ENCODE assay signal across 18 cellular contexts in the genomic region with DNA sequence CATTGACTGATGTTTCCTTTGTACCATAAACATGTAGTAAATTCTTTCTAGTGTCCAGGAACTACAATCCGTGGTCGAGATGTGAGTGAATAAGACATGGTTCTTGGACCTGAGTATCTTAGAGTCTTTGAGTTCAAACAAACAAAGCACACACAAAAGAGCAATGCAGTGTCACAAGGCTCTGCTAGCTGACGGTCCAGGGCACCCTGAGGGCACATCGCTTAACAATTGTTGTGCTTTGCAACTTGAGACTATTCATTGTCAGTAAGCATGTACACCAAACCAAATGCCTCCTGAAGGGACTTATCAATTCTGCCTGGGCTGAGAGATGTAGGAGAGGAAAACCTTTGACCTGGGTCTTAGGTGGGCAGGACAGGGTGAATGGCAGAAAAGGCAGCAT.
DNase-seq lines count a peak whose midpoint lies in the region; ATAC-seq and TF ChIP-seq lines count a peak whose summit lies in the region.
"Had no signal": no experiment of that assay in that cellular context is flagged by ENCODE, and none has a peak within 500 bp of the region (broad histone marks: within the 10 kb centered on the region; RNA-seq: fewer than 3 reads in every experiment).

No MANE protein-coding gene starts in this region.

- peak overlapping the region; percentile 37 for H3K4me3 Mint-ChIP-seq in activated naive CD4-positive, alpha-beta T cell treated with anti-CD3 and anti-CD28 coated beads, Interleukin-2, amount 50 U/mL, for 24 hours
- H3K4me3 Mint-ChIP-seq in CD14-positive monocyte = no peak overlapping the region
- H3K4me3 Mint-ChIP-seq: nephron had no signal

- ATAC-seq in HG03025 (IDR thresholded peaks at IDR 0.05; ENCODE audit: low FRiP score, unreplicated experiment) = no peak
- ATAC-seq: gastrocnemius medialis, HCT116 had no signal

- peaks cover 54% of the 10 kb centered on the region for H3K4me1 Mint-ChIP-seq in activated naive CD4-positive, alpha-beta T cell treated with anti-CD3 and anti-CD28 coated beads, Interleukin-2, amount 50 U/mL, for 24 hours
- no peaks in the 10 kb centered on the region for H3K4me1 Mint-ChIP-seq in CD14-positive monocyte

- TF ChIP-seq CTCF in CD14-positive monocyte (IDR thresholded peaks at IDR 0.05) = no peak

- H3K27ac Mint-ChIP-seq in activated naive CD4-positive, alpha-beta T cell treated with anti-CD3 and anti-CD28 coated beads, Interleukin-2, amount 50 U/mL, for 24 hours = peak overlapping the region; percentile 86
- H3K27ac Mint-ChIP-seq in CD14-positive monocyte = no peak overlapping the region
- H3K27ac Mint-ChIP-seq: nephron had no signal

- no peaks in the 10 kb centered on the region for H3K9me3 Mint-ChIP-seq in activated naive CD4-positive, alpha-beta T cell treated with anti-CD3 and anti-CD28 coated beads, Interleukin-2, amount 50 U/mL, for 24 hours
- H3K9me3 Mint-ChIP-seq in CD14-positive monocyte = no peaks in the 10 kb centered on the region
- H3K9me3 Mint-ChIP-seq: nephron had no signal

- peaks cover 4% of the 10 kb centered on the region for H3K36me3 Mint-ChIP-seq in activated naive CD4-positive, alpha-beta T cell treated with anti-CD3 and anti-CD28 coated beads, Interleukin-2, amount 50 U/mL, for 24 hours
- H3K36me3 Mint-ChIP-seq in CD14-positive monocyte = no peaks in the 10 kb centered on the region

- intact Hi-C loops in CD14-positive monocyte (cut with micrococcal nuclease) = no loop called here

- no peaks in the 10 kb centered on the region for H3K27me3 Mint-ChIP-seq in activated naive CD4-positive, alpha-beta T cell treated with anti-CD3 and anti-CD28 coated beads, Interleukin-2, amount 50 U/mL, for 24 hours
- H3K27me3 Mint-ChIP-seq in CD14-positive monocyte (ENCODE audit: low read depth in 3 of 3) = no peaks in the 10 kb centered on the region

- no peak for DNase-seq in activated naive CD4-positive, alpha-beta T cell treated with Interleukin-2 at 50 U/mL for 16 hours
- DNase-seq in NCI-H345 treated with DMSO at 0.1 percent for 48 hours (lab: John Stamatoyannopoulos, UW; ENCODE audit: unreplicated experiment) (peak; percentile 6), foreskin melanocyte (peak; percentile 40), NCI-H2227 (lab: John Stamatoyannopoulos, UW; ENCODE audit: unreplicated experiment) (no peak), EL (no peak), CD14-positive monocyte (ENCODE audit: low spot score) (no peak)
- DNase-seq: activated effector memory CD4-positive, alpha-beta T cell treated with anti-CD3 and anti-CD28 coated beads, Interleukin-2, amount 50 U/mL, for 16 hours; Calu3; colonic mucosa; gastrocnemius medialis; NCI-H187 treated with DMSO at 0.1 percent for 48 hours; NCI-H526 treated with DMSO at 0.1 percent for 48 hours; retina; SW 1271 had no signal

Comparison
In these comparisons a context has a peak if more than half of its experiments do, and no peak if none do; other contexts are left out.
1. DNase-seq: peak in NCI-H345 treated with DMSO at 0.1 percent for 48 hours (single experiment) and foreskin melanocyte (single experiment); none in activated naive CD4-positive, alpha-beta T cell treated with Interleukin-2 at 50 U/mL for 16 hours (single experiment), NCI-H2227 (single experiment), EL (single experiment) and CD14-positive monocyte (single experiment).